8 cellular contexts compared by ENCODE assay signal in genomic region chr1:150066838-150067183, GRCh38. TPM values are rescaled to one million over a fixed set of nuclear protein-coding genes. Genes with fewer than 3 reads are reported as not detected.
DNase-seq lines count a peak whose midpoint lies in the region; ATAC-seq lines count a peak whose summit lies in the region.

No MANE protein-coding gene starts in this region.

- no peaks in the 10 kb centered on the region for H3K36me3 ChIP-seq in CD4-positive, alpha-beta memory T cell (ENCODE audit: insufficient read depth, low read length)
- H3K36me3 ChIP-seq in Karpas-422 (ENCODE audit: insufficient read depth, low read length) (no peaks in the 10 kb centered on the region), mesodermal cell (ENCODE audit: control insufficient read depth, insufficient read depth, low read length) (peaks cover 17% of the 10 kb centered on the region)

- no peaks in the 10 kb centered on the region for H3K9me2 ChIP-seq in Karpas-422 (replicated peaks; ENCODE audit: insufficient read depth, low read length)

- no peaks in the 10 kb centered on the region for H3K27me3 ChIP-seq in CD4-positive, alpha-beta memory T cell (ENCODE audit: insufficient read depth, low read length)
- H3K27me3 ChIP-seq in Karpas-422 (ENCODE audit: low read length) = no peaks in the 10 kb centered on the region

- CTCF ChIA-PET in CD4-positive, alpha-beta memory T cell (lab: Charles Lee; ENCODE audit: partially characterized antibody) = interaction anchor here (0.9 to 17.3 kb wide), 4 partner anchors 44 to 147 kb away, joined by 3 to 574 read pairs (median 4); no protein-coding TSS in a partner anchor
- CTCF ChIA-PET in activated CD4-positive, alpha-beta T cell treated with anti-CD3 and anti-CD28 coated beads for 36 hours (lab: Charles Lee) = interaction anchor here (0.6 to 3.0 kb wide), 5 partner anchors 13 to 143 kb away, joined by 3 to 15 read pairs (median 6); no protein-coding TSS in a partner anchor

- peak overlapping the region; percentile 83 for H3K4me2 ChIP-seq in Karpas-422 (ENCODE audit: low read depth, low read length, poor library complexity, severe bottlenecking)

- peaks cover 9% of the 10 kb centered on the region; the same call in 1 of the 2 replicates for H3K79me2 ChIP-seq in Karpas-422 (ENCODE audit: low read length)

- in situ Hi-C loops in ACHN (cut with HindIII; ENCODE audit: low pct_ligation_motif_present, low pct_unique_long_range_greater_than_20kb, low sequenced_read_pairs) = loop anchor here (10.0 kb wide), 1 partner anchor 102 kb away; no protein-coding TSS in a partner anchor

- H3K4me1 Mint-ChIP-seq in CD4-positive, alpha-beta memory T cell = peaks cover 27 to 42% (median 35%) of the 10 kb centered on the region in 4 donors
- H3K4me1 Mint-ChIP-seq in activated CD4-positive, alpha-beta T cell treated with anti-CD3 and anti-CD28 coated beads for 36 hours = peaks cover 33% of the 10 kb centered on the region

- WGBS in mesodermal cell (ENCODE audit: insufficient coverage in 2 of 2), 2 experiments = 0% methylated on average over 11 to 15 of the region's 18 CpGs

- peak overlapping the region; percentile 98 for H2AFZ ChIP-seq in Karpas-422 (ENCODE audit: low read length)

- no peaks in the 10 kb centered on the region for H3K27me3 Mint-ChIP-seq in CD4-positive, alpha-beta memory T cell
- no peaks in the 10 kb centered on the region for H3K27me3 Mint-ChIP-seq in activated CD4-positive, alpha-beta T cell treated with anti-CD3 and anti-CD28 coated beads for 36 hours

- H3K4me3 ChIP-seq in CD4-positive, alpha-beta memory T cell (ENCODE audit: low read length in 2 of 2) = peak overlapping the region; percentile 70 to 88
- H3K4me3 ChIP-seq in Karpas-422 (ENCODE audit: low read length) (peak overlapping the region; percentile 78), mesodermal cell (ENCODE audit: extremely low read depth, insufficient read depth, low read length, poor library complexity, severe bottlenecking) (peak overlapping the region; percentile 65)

- intact Hi-C loops in CD4-positive, alpha-beta memory T cell (cut with micrococcal nuclease) = loop anchor here (1.0 kb wide), 3 partner anchors 57 to 105 kb away; partner anchors contain the start of genes OTUD7B and PLEKHO1
- intact Hi-C loops in activated CD4-positive, alpha-beta T cell treated with anti-CD3 and anti-CD28 coated beads for 36 hours (cut with DNase I, micrococcal nuclease) = loop anchor here (1.0 to 5.0 kb wide), 9 partner anchors 57 to 420 kb away; partner anchors contain the start of genes BOLA1 (in 1 of the 2), OTUD7B (in 1 of the 2), PLEKHO1 (in 1 of the 2) and SF3B4 (in 1 of the 2)

- peaks cover 30% of the 10 kb centered on the region for H3K4me1 ChIP-seq in CD4-positive, alpha-beta memory T cell (ENCODE audit: insufficient read depth, low read length)
- H3K4me1 ChIP-seq in Karpas-422 (ENCODE audit: low read length) = peaks cover 23% of the 10 kb centered on the region
- peaks cover 8% of the 10 kb centered on the region for H3K4me1 ChIP-seq in mesodermal cell (ENCODE audit: control insufficient read depth, insufficient read depth, low read length, poor library complexity, severe bottlenecking)

- H3K36me3 Mint-ChIP-seq in CD4-positive, alpha-beta memory T cell = peaks cover 6 to 19% of the 10 kb centered on the region in 2 donors
- peaks cover 7% of the 10 kb centered on the region for H3K36me3 Mint-ChIP-seq in activated CD4-positive, alpha-beta T cell treated with anti-CD3 and anti-CD28 coated beads for 36 hours (ENCODE audit: low read depth)

- POLR2A ChIA-PET in CD4-positive, alpha-beta memory T cell (lab: Charles Lee; ENCODE audit: partially characterized antibody) = interaction anchor here (1.1 to 4.8 kb wide), 9 partner anchors 9 to 179 kb away, joined by 3 to 45 read pairs (median 6); partner anchors contain the start of gene PLEKHO1
- POLR2A ChIA-PET in activated CD4-positive, alpha-beta T cell treated with anti-CD3 and anti-CD28 coated beads for 36 hours (lab: Charles Lee) = interaction anchor here (0.6 kb wide), 1 partner anchor 69 kb away, joined by 3 read pairs; no protein-coding TSS in a partner anchor

- H3K4me3 Mint-ChIP-seq in CD4-positive, alpha-beta memory T cell = peak overlapping the region; percentile 91 to 98 (median 96)
- peak overlapping the region; percentile 94 for H3K4me3 Mint-ChIP-seq in activated CD4-positive, alpha-beta T cell treated with anti-CD3 and anti-CD28 coated beads for 36 hours

- DNase-seq in CD4-positive, alpha-beta memory T cell = peak; percentile 9 to 47 (median 17)
- DNase-seq in Karpas-422 (peak; percentile 78), ecto neural progenitor cell (ENCODE audit: low spot score) (peak; percentile 85), ACHN (no peak)
- DNase-seq in activated CD4-positive, alpha-beta T cell treated with anti-CD3 and anti-CD28 coated beads for 36 hours = peak; percentile 65
- peak; percentile 20 for DNase-seq in stimulated activated CD8-positive, alpha-beta memory T cell treated with anti-CD3 and anti-CD28 coated beads, Interleukin-7, amount 100 ng/mL, for 24 hours (ENCODE audit: low read depth)

- H4K20me1 ChIP-seq in Karpas-422 (ENCODE audit: insufficient read depth, low read depth, low read length) = no peaks in the 10 kb centered on the region

- ATAC-seq in GM21528 (IDR thresholded peaks at IDR 0.05; ENCODE audit: low FRiP score, unreplicated experiment) = peak; percentile 31
- peak; percentile 25 for ATAC-seq in activated CD4-positive, alpha-beta T cell treated with anti-CD3 and anti-CD28 coated beads for 36 hours

- H3K9me3 Mint-ChIP-seq in CD4-positive, alpha-beta memory T cell = no peaks in the 10 kb centered on the region
- H3K9me3 Mint-ChIP-seq in activated CD4-positive, alpha-beta T cell treated with anti-CD3 and anti-CD28 coated beads for 36 hours (ENCODE audit: low read depth) = no peaks in the 10 kb centered on the region

- H3K27ac Mint-ChIP-seq in CD4-positive, alpha-beta memory T cell = peak overlapping the region; percentile 91 to 97 (median 94)
- H3K27ac Mint-ChIP-seq in activated CD4-positive, alpha-beta T cell treated with anti-CD3 and anti-CD28 coated beads for 36 hours = peak overlapping the region; percentile 95

- peak overlapping the region; percentile 65 for H3K27ac ChIP-seq in CD4-positive, alpha-beta memory T cell (ENCODE audit: low read depth, low read length)
- H3K27ac ChIP-seq in Karpas-422 (ENCODE audit: low read length) = peak overlapping the region; percentile 57
- H3K27ac ChIP-seq in mesodermal cell (ENCODE audit: low read depth, low read length, severe bottlenecking) = peak overlapping the region; percentile 98

- no peaks in the 10 kb centered on the region for H3K9me3 ChIP-seq in CD4-positive, alpha-beta memory T cell (ENCODE audit: control insufficient read depth in 1 of 2, low read length in 2 of 2)
- H3K9me3 ChIP-seq in Karpas-422 (ENCODE audit: low read length) = no peaks in the 10 kb centered on the region
- H3K9me3 ChIP-seq in mesodermal cell (ENCODE audit: control insufficient read depth, low read length) = no peaks in the 10 kb centered on the region

- peak overlapping the region; percentile 78 for H3K9ac ChIP-seq in Karpas-422 (ENCODE audit: low read length)

RNA-seq across cellular contexts. Expression of gene VPS45, which starts 0.8 kb away (rescaled TPM):
- 10 to 100 TPM; 32.1 to 38.5 TPM for total RNA-seq in CD4-positive, alpha-beta memory T cell
- 10 to 100 TPM; 25.1 to 36.7 TPM for polyA plus RNA-seq in CD4-positive, alpha-beta memory T cell
- total RNA-seq in Karpas-422 (2014; rRNA removed; shearing (Covaris generic); ENCODE audit: low replicate concordance) = 24.9 and 39.0 TPM in 2 replicates
- total RNA-seq in activated CD4-positive, alpha-beta T cell treated with anti-CD3 and anti-CD28 coated beads for 36 hours = 10 to 100 TPM; 18.5 to 20.6 TPM
- 32.3 TPM for polyA plus RNA-seq in mesodermal cell (2013, experiment 1 of 2)
- 33.1 TPM for polyA plus RNA-seq in mesodermal cell (2013, experiment 2 of 2)

RNA-seq across cellular contexts. Expression of gene OTUD7B, which starts 56.3 kb away (rescaled TPM):
- total RNA-seq in CD4-positive, alpha-beta memory T cell = 10 to 100 TPM; 15.3 to 17.6 TPM
- 1 to 10 TPM in 1 of 2 donors, under 1 TPM in 1; 0.27 to 2.8 TPM for polyA plus RNA-seq in CD4-positive, alpha-beta memory T cell
- total RNA-seq in Karpas-422 (2014; rRNA removed; shearing (Covaris generic); ENCODE audit: low replicate concordance) = 2.4 and 3.6 TPM in 2 replicates
- 10 to 100 TPM; 18.5 to 20.1 TPM for total RNA-seq in activated CD4-positive, alpha-beta T cell treated with anti-CD3 and anti-CD28 coated beads for 36 hours
- 10.2 TPM for polyA plus RNA-seq in mesodermal cell (2013, experiment 1 of 2)
- polyA plus RNA-seq in mesodermal cell (2013, experiment 2 of 2) = 8.9 TPM
